Comparison of ENCODE assay signal across 1 cellular context in the genomic region with DNA sequence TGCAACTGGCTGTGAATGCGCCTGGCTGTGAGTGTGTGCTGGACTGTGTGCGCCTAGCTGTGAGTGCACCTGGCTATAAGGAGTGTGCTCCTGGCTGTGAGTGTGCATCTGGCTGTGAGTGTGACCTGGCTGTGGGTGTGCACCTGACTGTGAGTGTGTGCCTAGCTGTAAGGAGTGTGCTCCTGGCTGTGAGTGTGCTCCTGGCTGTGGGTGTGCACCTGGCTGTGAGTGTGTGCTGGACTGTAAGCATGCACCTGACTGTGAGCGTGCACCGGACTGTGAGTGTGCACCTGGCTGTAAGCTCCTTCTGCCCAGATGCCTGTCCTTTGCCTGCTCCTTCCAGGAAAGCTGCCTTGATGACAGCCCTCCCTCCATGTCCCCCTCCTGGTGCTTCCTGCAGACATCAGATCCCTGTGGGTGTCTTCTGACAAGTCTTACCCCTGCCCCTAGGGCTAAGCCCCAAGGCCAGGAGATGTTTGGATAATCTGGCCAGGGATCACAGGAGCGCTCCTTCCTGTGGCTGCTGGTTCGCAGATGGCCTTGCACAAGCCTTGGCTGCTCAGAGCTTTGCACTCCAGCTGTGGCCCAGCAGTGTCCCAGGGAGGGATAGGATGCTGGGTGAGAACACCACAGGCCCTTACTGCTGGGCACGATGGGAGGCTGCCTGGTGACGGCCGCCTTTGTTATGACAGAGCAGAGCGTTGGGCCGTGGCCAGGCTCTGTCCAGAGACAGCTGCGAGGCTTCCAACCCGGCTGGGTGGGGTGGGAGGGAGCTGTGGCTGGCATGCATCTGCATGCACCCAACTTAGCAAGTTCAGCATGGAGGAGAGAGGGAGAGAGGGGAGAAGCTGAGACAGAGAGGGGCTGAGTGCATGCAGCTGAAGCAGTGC.
TF ChIP-seq lines count a peak whose summit lies in the region.

No MANE protein-coding gene starts in this region.

TF ChIP-seq in SK-N-SH, 30 proteins besides CTCF, POLR2A, EP300 and RAD21 (continued from another document):
- TF ChIP-seq MAX (IDR thresholded peaks at IDR 0.05; ENCODE audit: low read depth) = no peak
